In the genomic region with DNA sequence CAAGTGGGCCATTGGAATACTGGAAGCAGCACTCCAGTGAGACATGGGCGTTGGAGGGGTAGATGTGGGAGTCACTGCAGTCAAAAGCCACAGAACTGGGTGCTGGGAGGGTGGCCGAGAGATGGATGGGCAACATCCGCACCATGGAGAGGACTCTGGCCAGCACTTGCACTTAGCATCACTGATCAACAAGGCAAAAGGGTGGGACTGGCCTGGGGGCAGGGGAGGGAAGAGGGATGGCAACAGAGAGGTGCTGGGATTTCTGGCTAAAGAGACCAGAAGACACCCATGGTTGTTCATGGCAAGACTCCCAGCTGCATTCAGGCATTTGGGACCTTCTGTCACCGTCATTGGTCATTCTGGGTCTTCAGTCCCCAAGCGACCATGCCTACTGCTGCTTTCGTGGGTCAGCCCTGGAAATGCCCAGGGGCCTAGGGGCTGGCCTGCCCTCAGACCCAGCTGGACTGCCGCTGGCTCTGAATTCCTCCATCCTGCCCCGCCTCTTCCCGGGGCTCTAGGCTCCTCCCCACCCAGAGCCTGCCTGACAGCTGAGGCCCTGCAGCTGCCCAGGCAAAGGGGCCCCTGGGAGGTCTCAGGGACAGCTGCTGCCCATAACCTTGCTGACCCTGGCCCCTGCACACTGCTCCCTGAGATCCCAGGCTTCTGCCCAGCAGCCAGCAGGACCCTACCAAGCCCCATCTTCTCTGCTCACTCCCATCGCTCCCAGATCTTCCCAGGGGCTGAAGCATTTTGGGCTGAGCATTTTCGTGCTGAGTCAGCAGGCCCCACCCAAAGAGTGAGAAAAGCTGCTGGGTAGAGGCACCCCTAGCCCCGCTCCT, we compare ENCODE assay signal across 1 cellular context.
TF ChIP-seq lines count a peak whose summit lies in the region.

No MANE protein-coding gene starts in this region.

TF ChIP-seq in HCT116, 20 proteins besides CTCF, POLR2A, EP300 and RAD21:
- TF ChIP-seq, protein P1, sequence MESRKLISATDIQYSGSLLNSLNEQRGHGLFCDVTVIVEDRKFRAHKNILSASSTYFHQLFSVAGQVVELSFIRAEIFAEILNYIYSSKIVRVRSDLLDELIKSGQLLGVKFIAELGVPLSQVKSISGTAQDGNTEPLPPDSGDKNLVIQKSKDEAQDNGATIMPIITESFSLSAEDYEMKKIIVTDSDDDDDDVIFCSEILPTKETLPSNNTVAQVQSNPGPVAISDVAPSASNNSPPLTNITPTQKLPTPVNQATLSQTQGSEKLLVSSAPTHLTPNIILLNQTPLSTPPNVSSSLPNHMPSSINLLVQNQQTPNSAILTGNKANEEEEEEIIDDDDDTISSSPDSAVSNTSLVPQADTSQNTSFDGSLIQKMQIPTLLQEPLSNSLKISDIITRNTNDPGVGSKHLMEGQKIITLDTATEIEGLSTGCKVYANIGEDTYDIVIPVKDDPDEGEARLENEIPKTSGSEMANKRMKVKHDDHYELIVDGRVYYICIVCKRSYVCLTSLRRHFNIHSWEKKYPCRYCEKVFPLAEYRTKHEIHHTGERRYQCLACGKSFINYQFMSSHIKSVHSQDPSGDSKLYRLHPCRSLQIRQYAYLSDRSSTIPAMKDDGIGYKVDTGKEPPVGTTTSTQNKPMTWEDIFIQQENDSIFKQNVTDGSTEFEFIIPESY (IDR thresholded peaks at IDR 0.05; ENCODE audit: extremely low read depth, insufficient replicate concordance, low read length), result no peak
- TF ChIP-seq ZFX (IDR thresholded peaks at IDR 0.05) (no peak), SIN3A (IDR thresholded peaks at IDR 0.05; ENCODE audit: low read depth) (no peak), YY1 (IDR thresholded peaks at IDR 0.05; ENCODE audit: extremely low read depth, insufficient replicate concordance, low read depth, low read length) (no peak), POLR2AphosphoS5 (IDR thresholded peaks at IDR 0.05; ENCODE audit: low read depth, low read length) (no peak), JUND (IDR thresholded peaks at IDR 0.05) (no peak), ELF1 (IDR thresholded peaks at IDR 0.05; ENCODE audit: borderline replicate concordance, low read depth) (no peak), ATF3 (IDR thresholded peaks at IDR 0.05) (no peak), FOSL1 (IDR thresholded peaks at IDR 0.05; ENCODE audit: low read depth) (no peak), EGR1 (IDR thresholded peaks at IDR 0.05; ENCODE audit: low read depth) (no peak), EZH2 (IDR thresholded peaks at IDR 0.05) (no peak), TCF7L2 (IDR thresholded peaks at IDR 0.05; ENCODE audit: borderline replicate concordance, extremely low read depth, insufficient read depth, insufficient read length) (no peak), MAX (IDR thresholded peaks at IDR 0.05) (no peak), SP1 (IDR thresholded peaks at IDR 0.05; ENCODE audit: low read depth) (no peak), EZH2phosphoT487 (IDR thresholded peaks at IDR 0.05; ENCODE audit: borderline replicate concordance) (no peak), CEBPB (IDR thresholded peaks at IDR 0.05; ENCODE audit: low read depth) (no peak), CBX3 (IDR thresholded peaks at IDR 0.05; ENCODE audit: low read depth) (no peak), SRF (IDR thresholded peaks at IDR 0.05; ENCODE audit: low read depth) (no peak)
- TF ChIP-seq, protein P2, sequence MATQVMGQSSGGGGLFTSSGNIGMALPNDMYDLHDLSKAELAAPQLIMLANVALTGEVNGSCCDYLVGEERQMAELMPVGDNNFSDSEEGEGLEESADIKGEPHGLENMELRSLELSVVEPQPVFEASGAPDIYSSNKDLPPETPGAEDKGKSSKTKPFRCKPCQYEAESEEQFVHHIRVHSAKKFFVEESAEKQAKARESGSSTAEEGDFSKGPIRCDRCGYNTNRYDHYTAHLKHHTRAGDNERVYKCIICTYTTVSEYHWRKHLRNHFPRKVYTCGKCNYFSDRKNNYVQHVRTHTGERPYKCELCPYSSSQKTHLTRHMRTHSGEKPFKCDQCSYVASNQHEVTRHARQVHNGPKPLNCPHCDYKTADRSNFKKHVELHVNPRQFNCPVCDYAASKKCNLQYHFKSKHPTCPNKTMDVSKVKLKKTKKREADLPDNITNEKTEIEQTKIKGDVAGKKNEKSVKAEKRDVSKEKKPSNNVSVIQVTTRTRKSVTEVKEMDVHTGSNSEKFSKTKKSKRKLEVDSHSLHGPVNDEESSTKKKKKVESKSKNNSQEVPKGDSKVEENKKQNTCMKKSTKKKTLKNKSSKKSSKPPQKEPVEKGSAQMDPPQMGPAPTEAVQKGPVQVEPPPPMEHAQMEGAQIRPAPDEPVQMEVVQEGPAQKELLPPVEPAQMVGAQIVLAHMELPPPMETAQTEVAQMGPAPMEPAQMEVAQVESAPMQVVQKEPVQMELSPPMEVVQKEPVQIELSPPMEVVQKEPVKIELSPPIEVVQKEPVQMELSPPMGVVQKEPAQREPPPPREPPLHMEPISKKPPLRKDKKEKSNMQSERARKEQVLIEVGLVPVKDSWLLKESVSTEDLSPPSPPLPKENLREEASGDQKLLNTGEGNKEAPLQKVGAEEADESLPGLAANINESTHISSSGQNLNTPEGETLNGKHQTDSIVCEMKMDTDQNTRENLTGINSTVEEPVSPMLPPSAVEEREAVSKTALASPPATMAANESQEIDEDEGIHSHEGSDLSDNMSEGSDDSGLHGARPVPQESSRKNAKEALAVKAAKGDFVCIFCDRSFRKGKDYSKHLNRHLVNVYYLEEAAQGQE (IDR thresholded peaks at IDR 0.05; ENCODE audit: low read depth), result no peak
TF ChIP-seq in HCT116: peak in this region for 0.
